Comparison of ENCODE assay signal across 29 cellular contexts in genomic region chr2:208531361-208531760, GRCh38.
DNase-seq lines count a peak whose midpoint lies in the region; ATAC-seq and TF ChIP-seq lines count a peak whose summit lies in the region.
"Had no signal": no experiment of that assay in that cellular context is flagged by ENCODE, and none has a peak within 500 bp of the region (broad histone marks: within the 10 kb centered on the region; RNA-seq: fewer than 3 reads in every experiment).

No MANE protein-coding gene starts in this region.

- no peaks in the 10 kb centered on the region for H3K36me3 Mint-ChIP-seq in activated CD4-positive, alpha-beta memory T cell treated with anti-CD3 and anti-CD28 coated beads, Interleukin-2, amount 10 ng/mL, durations not matched to agents 7 days and 5 days (ENCODE audit: low read depth)
- no peaks in the 10 kb centered on the region for H3K36me3 Mint-ChIP-seq in effector memory CD8-positive, alpha-beta T cell (ENCODE audit: insufficient read depth)
- peaks cover 4% of the 10 kb centered on the region for H3K36me3 Mint-ChIP-seq in endodermal cell (ENCODE audit: low read depth)
- H3K36me3 Mint-ChIP-seq: activated naive CD4-positive, alpha-beta T cell treated with anti-CD3 and anti-CD28 coated beads, Interleukin-2, amount 50 U/mL, for 24 hours; naive thymus-derived CD4-positive, alpha-beta T cell; stimulated activated naive B cell treated with anti-CD40 and anti-IgM and Interleukin-4, amounts not matched to agents 10 μg/mL and 1 μg/mL and 100 μg/mL, for 72 hours had no signal

- H3K4me3 ChIP-seq in OCI-LY3 (ENCODE audit: low read length) = no peak overlapping the region
- no peak overlapping the region for H3K4me3 ChIP-seq in endodermal cell (ENCODE audit: low read length)
- H3K4me3 ChIP-seq: heart left ventricle, psoas muscle, SJCRH30, suprapubic skin had no signal

- H3K4me1 Mint-ChIP-seq in activated CD4-positive, alpha-beta memory T cell treated with anti-CD3 and anti-CD28 coated beads, Interleukin-2, amount 10 ng/mL, durations not matched to agents 7 days and 5 days = no peaks in the 10 kb centered on the region
- no peaks in the 10 kb centered on the region for H3K4me1 Mint-ChIP-seq in effector memory CD8-positive, alpha-beta T cell (ENCODE audit: low read depth in 2 of 2)
- H3K4me1 Mint-ChIP-seq in endodermal cell = peaks cover 6% of the 10 kb centered on the region
- H3K4me1 Mint-ChIP-seq: activated naive CD4-positive, alpha-beta T cell treated with anti-CD3 and anti-CD28 coated beads, Interleukin-2, amount 50 U/mL, for 24 hours; naive thymus-derived CD4-positive, alpha-beta T cell; stimulated activated naive B cell treated with anti-CD40 and anti-IgM and Interleukin-4, amounts not matched to agents 10 μg/mL and 1 μg/mL and 100 μg/mL, for 72 hours had no signal

- DNase-seq in activated CD4-positive, alpha-beta memory T cell treated with anti-CD3 and anti-CD28 coated beads, Interleukin-2, amount 10 ng/mL, durations not matched to agents 7 days and 5 days = no peak
- DNase-seq in effector memory CD8-positive, alpha-beta T cell = no peak
- no peak for DNase-seq in HPDE6-E6E7 (ENCODE audit: extremely low spot score)
- DNase-seq in endodermal cell = no peak
- DNase-seq: ACHN; activated CD4-positive, alpha-beta T cell treated with anti-CD3 and anti-CD28 coated beads, Interleukin-2, amount 50 U/mL, for 48 hours; activated CD8-positive, alpha-beta memory T cell treated with anti-CD3 and anti-CD28 coated beads, Interleukin-2, amount 50 U/mL, for 4 hours; BE2C; DMS153; effector CD8-positive, alpha-beta T cell; erythroblast; heart left ventricle; IMR-90; kidney; naive thymus-derived CD4-positive, alpha-beta T cell; NCI-H1092; NCI-H187 treated with DMSO at 0.1 percent for 48 hours; nucleus accumbens; psoas muscle; stimulated activated CD4-positive, alpha-beta T cell treated with anti-CD3 and anti-CD28 coated beads, Interleukin-15, amount 100 ng/mL, for 24 hours; stimulated activated naive B cell treated with anti-CD40 and anti-IgM and Interleukin-4, amounts not matched to agents 10 μg/mL and 1 μg/mL and 100 μg/mL, for 72 hours had no signal

- H3K9me3 ChIP-seq in OCI-LY3 (ENCODE audit: insufficient read depth, low read length) = 0 out of 2 replicates have a peak, but pooled peaks cover 2% of the 10 kb centered on the region
- peaks cover 10% of the 10 kb centered on the region for H3K9me3 ChIP-seq in endodermal cell (ENCODE audit: control insufficient read depth, low read length)
- H3K9me3 ChIP-seq: BE2C, heart left ventricle, psoas muscle, SJCRH30 had no signal

- H3K27me3 Mint-ChIP-seq in activated CD4-positive, alpha-beta memory T cell treated with anti-CD3 and anti-CD28 coated beads, Interleukin-2, amount 10 ng/mL, durations not matched to agents 7 days and 5 days = no peaks in the 10 kb centered on the region
- no peaks in the 10 kb centered on the region for H3K27me3 Mint-ChIP-seq in effector memory CD8-positive, alpha-beta T cell
- no peaks in the 10 kb centered on the region for H3K27me3 Mint-ChIP-seq in endodermal cell (ENCODE audit: insufficient read depth)
- H3K27me3 Mint-ChIP-seq: activated naive CD4-positive, alpha-beta T cell treated with anti-CD3 and anti-CD28 coated beads, Interleukin-2, amount 50 U/mL, for 24 hours; stimulated activated naive B cell treated with anti-CD40 and anti-IgM and Interleukin-4, amounts not matched to agents 10 μg/mL and 1 μg/mL and 100 μg/mL, for 72 hours had no signal

- WGBS in endodermal cell (ENCODE audit: insufficient coverage in 1 of 2, insufficient read length in 1 of 2), 2 experiments = 87% methylated on average over 3 of the region's 3 CpGs; no CpG with 5 or more reads in 1 of the 2 experiments

- H3K4me2 ChIP-seq in OCI-LY3 (ENCODE audit: low read length) = peak overlapping the region; percentile 31

- ATAC-seq in GM18520 (IDR thresholded peaks at IDR 0.05; ENCODE audit: unreplicated experiment) (peak; percentile 74), GM21367 (IDR thresholded peaks at IDR 0.05; ENCODE audit: unreplicated experiment) (peak; percentile 74), HG02884 (IDR thresholded peaks at IDR 0.05; ENCODE audit: unreplicated experiment) (peak; percentile 60)
- ATAC-seq in effector memory CD8-positive, alpha-beta T cell (replicated peaks) = no peak
- ATAC-seq: heart left ventricle; naive thymus-derived CD4-positive, alpha-beta T cell; psoas muscle; stimulated activated naive B cell treated with anti-CD40 and anti-IgM and Interleukin-4, amounts not matched to agents 10 μg/mL and 1 μg/mL and 100 μg/mL, for 72 hours had no signal

- POLR2A ChIA-PET in activated CD4-positive, alpha-beta memory T cell treated with anti-CD3 and anti-CD28 coated beads, Interleukin-2, amount 10 ng/mL, durations not matched to agents 7 days and 5 days (lab: Charles Lee) = no interaction called here

- no peak overlapping the region for H3K27ac Mint-ChIP-seq in activated CD4-positive, alpha-beta memory T cell treated with anti-CD3 and anti-CD28 coated beads, Interleukin-2, amount 10 ng/mL, durations not matched to agents 7 days and 5 days
- H3K27ac Mint-ChIP-seq in effector memory CD8-positive, alpha-beta T cell = no peak overlapping the region
- H3K27ac Mint-ChIP-seq in endodermal cell = no peak overlapping the region
- H3K27ac Mint-ChIP-seq: activated naive CD4-positive, alpha-beta T cell treated with anti-CD3 and anti-CD28 coated beads, Interleukin-2, amount 50 U/mL, for 24 hours; activated T-helper 2 cell treated with anti-CD3 and anti-CD28 coated beads, Interferon-gamma antibody, Interleukin-2, Interleukin-4, amounts not matched to agents 10 μg/mL and 5 μg/mL and 100 μg/mL, durations not matched to agents 14 hours and 24 hours and 36 hours; naive thymus-derived CD4-positive, alpha-beta T cell; stimulated activated naive B cell treated with anti-CD40 and anti-IgM and Interleukin-4, amounts not matched to agents 10 μg/mL and 1 μg/mL and 100 μg/mL, for 72 hours had no signal

- H3K4me1 ChIP-seq in OCI-LY3 (ENCODE audit: low read length) (peaks cover 17% of the 10 kb centered on the region), endodermal cell (ENCODE audit: control insufficient read depth, insufficient read depth, low read length) (no peaks in the 10 kb centered on the region)
- H3K4me1 ChIP-seq: BE2C, heart left ventricle, psoas muscle, SJCRH30, suprapubic skin had no signal

- no peaks in the 10 kb centered on the region for H3K9me3 Mint-ChIP-seq in activated CD4-positive, alpha-beta memory T cell treated with anti-CD3 and anti-CD28 coated beads, Interleukin-2, amount 10 ng/mL, durations not matched to agents 7 days and 5 days
- peaks cover under 1 to 1% of the 10 kb centered on the region in 2 donors for H3K9me3 Mint-ChIP-seq in effector memory CD8-positive, alpha-beta T cell
- H3K9me3 Mint-ChIP-seq in endodermal cell = peaks cover 18% of the 10 kb centered on the region
- H3K9me3 Mint-ChIP-seq: activated T-helper 2 cell treated with anti-CD3 and anti-CD28 coated beads, Interferon-gamma antibody, Interleukin-2, Interleukin-4, amounts not matched to agents 10 μg/mL and 5 μg/mL and 100 μg/mL, durations not matched to agents 14 hours and 24 hours and 36 hours had no signal

- H2AFZ ChIP-seq in OCI-LY3 (ENCODE audit: low read depth, low read length) = no peak overlapping the region

- H3K27me3 ChIP-seq in OCI-LY3 (ENCODE audit: low read depth, low read length) = no peaks in the 10 kb centered on the region
- H3K27me3 ChIP-seq in endodermal cell (ENCODE audit: control insufficient read depth, insufficient read depth, low read length, poor library complexity, severe bottlenecking) = no peaks in the 10 kb centered on the region
- H3K27me3 ChIP-seq: BE2C, heart left ventricle, SJCRH30, suprapubic skin had no signal

- H3K27ac ChIP-seq in OCI-LY3 (ENCODE audit: low read length) (no peak overlapping the region), endodermal cell (ENCODE audit: low read depth, low read length) (no peak overlapping the region)
- H3K27ac ChIP-seq: heart left ventricle, psoas muscle, SJCRH30, suprapubic skin had no signal

- TF ChIP-seq CTCF in OCI-LY3 (IDR thresholded peaks at IDR 0.05; ENCODE audit: low read depth, low read length) (no peak), endodermal cell (conservative IDR thresholded peaks at IDR 0.05) (no peak)

- H3K79me2 ChIP-seq in OCI-LY3 (ENCODE audit: low read length) = no peaks in the 10 kb centered on the region

- H3K4me3 Mint-ChIP-seq in activated CD4-positive, alpha-beta memory T cell treated with anti-CD3 and anti-CD28 coated beads, Interleukin-2, amount 10 ng/mL, durations not matched to agents 7 days and 5 days = no peak overlapping the region
- H3K4me3 Mint-ChIP-seq in effector memory CD8-positive, alpha-beta T cell = no peak overlapping the region
- no peak overlapping the region for H3K4me3 Mint-ChIP-seq in endodermal cell
- H3K4me3 Mint-ChIP-seq: activated naive CD4-positive, alpha-beta T cell treated with anti-CD3 and anti-CD28 coated beads, Interleukin-2, amount 50 U/mL, for 24 hours; naive thymus-derived CD4-positive, alpha-beta T cell; stimulated activated naive B cell treated with anti-CD40 and anti-IgM and Interleukin-4, amounts not matched to agents 10 μg/mL and 1 μg/mL and 100 μg/mL, for 72 hours had no signal

- H3K9ac ChIP-seq in OCI-LY3 (ENCODE audit: low read length) = no peak overlapping the region
- no peak overlapping the region for H3K9ac ChIP-seq in endodermal cell (ENCODE audit: extremely low read depth, low read length, poor library complexity, severe bottlenecking)

- H4K20me1 ChIP-seq in OCI-LY3 (ENCODE audit: insufficient read depth, low read length) = no peaks in the 10 kb centered on the region

- CTCF ChIA-PET in activated CD4-positive, alpha-beta memory T cell treated with anti-CD3 and anti-CD28 coated beads, Interleukin-2, amount 10 ng/mL, durations not matched to agents 7 days and 5 days (lab: Charles Lee) = no interaction called here

- H3K36me3 ChIP-seq in OCI-LY3 (replicated peaks; ENCODE audit: low read depth, low read length) (no peaks in the 10 kb centered on the region), endodermal cell (ENCODE audit: control insufficient read depth, insufficient read depth, low read length) (no peaks in the 10 kb centered on the region)
- H3K36me3 ChIP-seq: BE2C, heart left ventricle, SJCRH30, suprapubic skin had no signal
